ENCODE assay signal across 14 cellular contexts in the genomic region with DNA sequence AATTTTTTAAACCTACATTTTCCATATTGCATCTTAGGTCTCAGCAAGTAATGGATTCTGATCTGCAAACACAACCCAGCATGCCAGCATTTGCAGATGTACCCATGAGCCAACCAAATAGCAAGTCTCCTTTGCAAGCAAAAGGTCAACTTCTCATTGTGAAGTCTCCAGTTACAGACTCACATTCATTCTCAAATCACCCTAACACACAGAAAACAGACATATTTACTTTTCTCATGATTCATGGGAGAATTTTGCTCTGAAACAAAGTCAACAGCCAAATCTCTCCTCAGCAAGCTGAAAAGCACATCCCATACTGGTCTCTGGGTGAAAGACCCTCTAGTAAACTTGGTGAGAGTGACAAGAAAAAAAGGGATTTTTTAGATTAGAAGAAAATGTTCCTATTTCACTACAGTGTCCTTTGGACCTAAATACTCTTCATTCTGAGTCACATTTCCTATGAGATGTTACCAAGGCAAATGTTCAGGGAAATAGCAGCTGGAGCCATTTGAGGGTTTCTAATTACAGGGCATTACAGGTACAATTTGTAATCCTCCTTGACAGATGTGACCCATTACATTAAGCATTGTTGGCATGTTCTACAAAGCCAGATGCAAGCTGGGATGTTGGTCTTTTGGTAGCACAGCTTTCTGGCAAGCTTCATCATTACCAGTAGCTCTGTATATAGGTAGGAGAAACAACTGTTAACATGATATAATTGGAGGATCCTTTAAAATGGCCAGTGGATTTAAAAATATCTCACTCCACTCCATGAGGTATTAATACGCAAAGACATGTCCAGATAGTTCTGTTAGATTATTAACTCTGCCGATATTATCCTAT.
A peak's percentile ranks its signal among the peaks of the same experiment; 100 is the strongest.
DNase-seq lines count a peak whose midpoint lies in the region; ATAC-seq lines count a peak whose summit lies in the region.
"Had no signal": no experiment of that assay in that cellular context is flagged by ENCODE, and none has a peak within 500 bp of the region (broad histone marks: within the 10 kb centered on the region; RNA-seq: fewer than 3 reads in every experiment).

No MANE protein-coding gene starts in this region.

- DNase-seq in DMS53 (lab: John Stamatoyannopoulos, UW) (peak; percentile 86), NCI-H146 (lab: John Stamatoyannopoulos, UW) (peak; percentile 77), NCI-H82 treated with DMSO at 0.1 percent for 48 hours (lab: John Stamatoyannopoulos, UW; ENCODE audit: unreplicated experiment) (peak; percentile 77), non-pigmented ciliary epithelial cell (ENCODE audit: low read depth) (peak; percentile 17), GM19238 (ENCODE audit: insufficient read length, low spot score) (no peak), sciatic nerve (ENCODE audit: low spot score) (no peak)
- DNase-seq: activated CD4-positive, alpha-beta T cell treated with anti-CD3 and anti-CD28 coated beads for 1 hour; activated CD8-positive, alpha-beta memory T cell treated with anti-CD3 and anti-CD28 coated beads, Interleukin-2, amount 50 U/mL, for 4 hours; activated naive CD4-positive, alpha-beta T cell; cortex of kidney; gastrocnemius medialis; naive B cell; T-helper 9 cell had no signal

- no peak for ATAC-seq in HG03457 (IDR thresholded peaks at IDR 0.05; ENCODE audit: unreplicated experiment)
- no peak for ATAC-seq in sciatic nerve
- ATAC-seq: gastrocnemius medialis had no signal

- intact Hi-C loops in sciatic nerve (cut with DNase I) = no loop called here

Comparison
In these comparisons a context has a peak if more than half of its experiments do, and no peak if none do; other contexts are left out.
1. DNase-seq: peak in DMS53 (single experiment), NCI-H146 (single experiment), NCI-H82 treated with DMSO at 0.1 percent for 48 hours (single experiment) and non-pigmented ciliary epithelial cell (single experiment); none in GM19238 (single experiment) and sciatic nerve (single experiment).